In genomic region chr2:138228101-138228500, GRCh38 we compare ENCODE assay signal across 26 cellular contexts.
"Had no signal": no experiment of that assay in that cellular context is flagged by ENCODE, and none has a peak within 500 bp of the region (broad histone marks: within the 10 kb centered on the region; RNA-seq: fewer than 3 reads in every experiment).

No MANE protein-coding gene starts in this region.

- H3K4me3 ChIP-seq: esophagus muscularis mucosa, gastroesophageal sphincter, heart left ventricle, hepatocyte, left lung, ovary, stomach, thyroid gland, vagina had no signal

- H3K4me3 Mint-ChIP-seq: endodermal cell; natural killer cell; stimulated activated effector memory CD8-positive, alpha-beta T cell treated with anti-CD3 and anti-CD28 coated beads, Interleukin-12 subunit alpha, Interleukin-12 subunit beta, amount 100 ng/mL, for 72 hours had no signal

- H3K9me3 Mint-ChIP-seq: endodermal cell had no signal

- H3K4me2 ChIP-seq: hepatocyte had no signal

- H3K27me3 ChIP-seq: esophagus muscularis mucosa, foreskin keratinocyte, gastroesophageal sphincter, heart left ventricle, hepatocyte, left lung, ovary, stomach, thyroid gland, vagina had no signal

- H2AFZ ChIP-seq: hepatocyte had no signal

- H3K36me3 Mint-ChIP-seq: natural killer cell; stimulated activated effector memory CD8-positive, alpha-beta T cell treated with anti-CD3 and anti-CD28 coated beads, Interleukin-12 subunit alpha, Interleukin-12 subunit beta, amount 100 ng/mL, for 72 hours had no signal

- DNase-seq: cortex of kidney; effector CD8-positive, alpha-beta T cell; endodermal cell; foreskin keratinocyte; heart left ventricle; kidney; left lung; mammary epithelial cell; natural killer cell; occipital lobe; ovary; posterior cingulate gyrus; retina; stimulated activated CD4-positive, alpha-beta T cell treated with anti-CD3 and anti-CD28 coated beads, Interleukin-2, amount 100 ng/mL, for 24 hours; stimulated activated CD4-positive, alpha-beta T cell treated with anti-CD3 and anti-CD28 coated beads, Interleukin-4, amount 100 ng/mL, for 24 hours; stimulated activated naive CD4-positive, alpha-beta T cell treated with Interleukin-2 at 50 U/mL for 16 hours; stomach; thyroid gland; trophoblast cell had no signal

- H3K27ac Mint-ChIP-seq: endodermal cell; natural killer cell; stimulated activated effector memory CD8-positive, alpha-beta T cell treated with anti-CD3 and anti-CD28 coated beads, Interleukin-12 subunit alpha, Interleukin-12 subunit beta, amount 100 ng/mL, for 72 hours had no signal

- FAIRE-seq: endothelial cell of umbilical vein had no signal

- H3K9me3 ChIP-seq: esophagus muscularis mucosa, gastroesophageal sphincter, heart left ventricle, left lung, ovary, stomach, thyroid gland, vagina had no signal

- H3K79me2 ChIP-seq: hepatocyte had no signal

- H3K36me3 ChIP-seq: esophagus muscularis mucosa, gastroesophageal sphincter, heart left ventricle, left lung, ovary, stomach, thyroid gland, vagina had no signal

- ATAC-seq: foreskin keratinocyte; gastroesophageal sphincter; heart left ventricle; left lung; natural killer cell; sciatic nerve; stimulated activated effector memory CD8-positive, alpha-beta T cell treated with anti-CD3 and anti-CD28 coated beads, Interleukin-12 subunit alpha, Interleukin-12 subunit beta, amount 100 ng/mL, for 72 hours had no signal

- H3K4me1 Mint-ChIP-seq: natural killer cell; stimulated activated effector memory CD8-positive, alpha-beta T cell treated with anti-CD3 and anti-CD28 coated beads, Interleukin-12 subunit alpha, Interleukin-12 subunit beta, amount 100 ng/mL, for 72 hours had no signal

- H3K27ac ChIP-seq: esophagus muscularis mucosa, foreskin keratinocyte, gastroesophageal sphincter, heart left ventricle, hepatocyte, left lung, stomach, thyroid gland, vagina had no signal

- H3K4me1 ChIP-seq: esophagus muscularis mucosa, gastroesophageal sphincter, left lung, stomach, thyroid gland, vagina had no signal
